8 cellular contexts compared by ENCODE assay signal in the genomic region with DNA sequence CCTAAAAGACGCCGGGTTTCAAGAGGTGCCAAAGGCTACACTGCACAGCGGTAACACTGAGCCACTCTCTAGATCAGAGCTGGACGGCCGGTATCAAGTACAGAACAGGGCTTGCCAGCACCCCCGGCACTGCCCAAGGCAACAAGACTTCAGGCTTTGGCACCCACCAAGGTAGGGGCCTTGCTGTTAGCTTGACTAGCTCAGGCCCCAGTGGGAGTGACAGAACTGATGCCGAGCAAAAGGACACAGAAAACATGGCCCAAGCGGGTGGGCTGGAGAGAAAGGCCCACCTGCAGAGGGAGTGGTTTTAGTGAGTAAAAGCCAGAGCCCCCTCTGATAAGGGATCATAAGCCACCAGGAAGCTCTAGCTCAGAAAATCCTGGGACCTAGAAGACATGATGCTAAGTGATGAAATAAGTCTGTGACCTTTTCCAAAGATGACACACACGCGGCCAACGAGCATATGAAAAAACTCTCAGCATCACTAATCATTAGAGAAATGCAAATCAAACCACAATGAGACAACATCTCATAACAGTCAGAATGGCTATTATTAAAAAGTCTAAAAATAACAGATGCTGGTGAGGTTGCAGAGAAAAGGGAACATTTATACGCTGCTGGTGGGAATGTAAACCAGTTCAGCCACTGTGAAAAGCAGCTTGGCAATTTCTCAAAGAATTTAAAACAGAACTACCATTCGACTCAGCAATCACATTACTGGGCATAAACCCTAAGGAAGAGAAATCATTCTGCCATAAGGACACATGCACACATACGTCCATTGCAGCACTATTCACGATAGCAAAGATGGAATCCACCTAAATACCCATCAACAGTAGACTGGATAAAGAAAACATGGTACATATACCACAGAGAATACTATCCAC. TPM values are rescaled to one million over a fixed set of nuclear protein-coding genes. Genes with fewer than 3 reads are reported as not detected.
DNase-seq lines count a peak whose midpoint lies in the region; ATAC-seq and TF ChIP-seq lines count a peak whose summit lies in the region.

No MANE protein-coding gene starts in this region.

- peak overlapping the region; percentile 97 to 98 for H3K27ac ChIP-seq in thoracic aorta

- no peaks in the 10 kb centered on the region for H3K9me3 Mint-ChIP-seq in activated T-cell treated with anti-CD3 and anti-CD28 coated beads, Interleukin-2, amount 50 U/mL, for 72 hours

- H3K4me1 ChIP-seq in thoracic aorta (ENCODE audit: control insufficient read depth in 1 of 2, low read depth in 2 of 2): peaks cover 75 to 95% of the 10 kb centered on the region in 2 donors
- H3K4me1 ChIP-seq in BE2C: peaks cover 6% of the 10 kb centered on the region

- H3K4me1 Mint-ChIP-seq in activated T-cell treated with anti-CD3 and anti-CD28 coated beads, Interleukin-2, amount 50 U/mL, for 72 hours (ENCODE audit: low read depth): peaks cover 99% of the 10 kb centered on the region

- ATAC-seq in HG02973 (IDR thresholded peaks at IDR 0.05; ENCODE audit: unreplicated experiment) (peak; percentile 33), thoracic aorta (ENCODE audit: insufficient number of reproducible peaks, low FRiP score, low read depth) (peak; percentile 8)
- ATAC-seq in activated T-cell treated with anti-CD3 and anti-CD28 coated beads, Interleukin-2, amount 50 U/mL, for 72 hours (replicated peaks in 1 of 2): peak; percentile 31 to 43

- peak overlapping the region; percentile 43 for H3K4me3 ChIP-seq in GM06990 (replicated peaks; ENCODE audit: low read depth, low read length)
- H3K4me3 ChIP-seq in thoracic aorta: peak overlapping the region; percentile 66
- H3K4me3 ChIP-seq in BE2C (ENCODE audit: low read depth, low read length): no peak overlapping the region

- H3K27ac Mint-ChIP-seq in activated T-cell treated with anti-CD3 and anti-CD28 coated beads, Interleukin-2, amount 50 U/mL, for 72 hours: peak overlapping the region; percentile 85

- no peak for TF ChIP-seq CTCF in GM06990 (IDR thresholded peaks at IDR 0.05; ENCODE audit: insufficient read depth, low read length, poor library complexity, severe bottlenecking)
- TF ChIP-seq CTCF in thoracic aorta (IDR thresholded peaks at IDR 0.05): peak; percentile 18
- TF ChIP-seq CTCF in BE2C (IDR thresholded peaks at IDR 0.05; ENCODE audit: low read depth, low read length): no peak

- no peaks in the 10 kb centered on the region for H3K27me3 Mint-ChIP-seq in activated T-cell treated with anti-CD3 and anti-CD28 coated beads, Interleukin-2, amount 50 U/mL, for 72 hours (ENCODE audit: low read depth)

- no peaks in the 10 kb centered on the region for H3K27me3 ChIP-seq in GM06990 (replicated peaks; ENCODE audit: control insufficient read depth, insufficient read depth, low read length)
- no peaks in the 10 kb centered on the region for H3K27me3 ChIP-seq in thoracic aorta (replicated peaks; ENCODE audit: insufficient read depth)
- H3K27me3 ChIP-seq in BE2C: no peaks in the 10 kb centered on the region

- peaks cover 15 to 24% of the 10 kb centered on the region in 2 donors for H3K36me3 Mint-ChIP-seq in activated T-cell treated with anti-CD3 and anti-CD28 coated beads, Interleukin-2, amount 50 U/mL, for 72 hours (ENCODE audit: insufficient read depth in 2 of 2)

- H3K9me3 ChIP-seq in thoracic aorta (no peaks in the 10 kb centered on the region), BE2C (no peaks in the 10 kb centered on the region)

- H3K4me3 Mint-ChIP-seq in activated T-cell treated with anti-CD3 and anti-CD28 coated beads, Interleukin-2, amount 50 U/mL, for 72 hours: peak overlapping the region; percentile 90 to 96

- DNase-seq in GM06990 (ENCODE audit: extremely low read depth, insufficient read length) (peak; percentile 71), iris pigment epithelial cell (ENCODE audit: low read depth) (peak; percentile 87), thoracic aorta (ENCODE audit: low spot score) (no peak), NCI-H2029 (lab: John Stamatoyannopoulos, UW) (no peak), NCI-H2171 (lab: John Stamatoyannopoulos, UW) (no peak), BE2C (no peak)
- DNase-seq in activated T-cell treated with anti-CD3 and anti-CD28 coated beads, Interleukin-2, amount 50 U/mL, for 72 hours: peak; percentile 62 to 65

- H3K36me3 ChIP-seq in GM06990 (ENCODE audit: control insufficient read depth, insufficient read depth, low read length) (peaks cover 22% of the 10 kb centered on the region), thoracic aorta (peaks cover 3% of the 10 kb centered on the region), BE2C (no peaks in the 10 kb centered on the region)

RNA-seq across cellular contexts. Expression of a gene that starts 12.9 kb away (rescaled TPM):
- 100 to 1,000 TPM; 136 to 159 TPM for total RNA-seq in activated T-cell treated with anti-CD3 and anti-CD28 coated beads, Interleukin-2, amount 50 U/mL, for 72 hours
- 100 to 1,000 TPM in 1 of 2 donors, 10 to 100 TPM in 1; 67.4 to 140 TPM for total RNA-seq in thoracic aorta
- 73.8 TPM for polyA plus RNA-seq in BE2C (2012; ENCODE audit: insufficient read depth, insufficient read length, low read depth)

RNA-seq across cellular contexts. Expression of a gene that starts 21.1 kb away (rescaled TPM):
- 1 to 10 TPM; 1.1 to 1.5 TPM for total RNA-seq in activated T-cell treated with anti-CD3 and anti-CD28 coated beads, Interleukin-2, amount 50 U/mL, for 72 hours
- total RNA-seq in thoracic aorta: 1 to 10 TPM in 1 of 2 donors, under 1 TPM in 1; 0.68 to 1.2 TPM
- 0.39 TPM for polyA plus RNA-seq in BE2C (2012; ENCODE audit: insufficient read depth, insufficient read length, low read depth)

RNA-seq across cellular contexts. Expression of a gene that starts 51.5 kb away (rescaled TPM):
- 10 to 100 TPM; 20.9 to 27.0 TPM for total RNA-seq in activated T-cell treated with anti-CD3 and anti-CD28 coated beads, Interleukin-2, amount 50 U/mL, for 72 hours
- total RNA-seq in thoracic aorta: 10 to 100 TPM; 18.5 to 35.2 TPM
- 19.9 TPM for polyA plus RNA-seq in BE2C (2012; ENCODE audit: insufficient read depth, insufficient read length, low read depth)

RNA-seq across cellular contexts. Expression of a gene that starts 55.2 kb away (rescaled TPM):
- 10 to 100 TPM; 33.8 to 36.3 TPM for total RNA-seq in activated T-cell treated with anti-CD3 and anti-CD28 coated beads, Interleukin-2, amount 50 U/mL, for 72 hours
- 10 to 100 TPM; 11.6 to 16.0 TPM for total RNA-seq in thoracic aorta
- polyA plus RNA-seq in BE2C (2012; ENCODE audit: insufficient read depth, insufficient read length, low read depth): 45.7 TPM

RNA-seq across cellular contexts. Expression of a gene that starts 59.0 kb away (rescaled TPM):
- 10 to 100 TPM; 15.0 to 24.0 TPM for total RNA-seq in activated T-cell treated with anti-CD3 and anti-CD28 coated beads, Interleukin-2, amount 50 U/mL, for 72 hours
- total RNA-seq in thoracic aorta: 10 to 100 TPM; 21.0 to 38.2 TPM
- polyA plus RNA-seq in BE2C (2012; ENCODE audit: insufficient read depth, insufficient read length, low read depth): 18.3 TPM

Comparison
In these comparisons a context has a peak if more than half of its experiments do, and no peak if none do; other contexts are left out.
1. DNase-seq: peak in GM06990 (single experiment), activated T-cell treated with anti-CD3 and anti-CD28 coated beads, Interleukin-2, amount 50 U/mL, for 72 hours (2 of 2) and iris pigment epithelial cell (single experiment); none in thoracic aorta (single experiment), NCI-H2029 (single experiment), NCI-H2171 (single experiment) and BE2C (single experiment).
2. Peak in every context shown above with its lines, with median percentiles within 50 percentile points of each other: ATAC-seq.